In the genomic region with DNA sequence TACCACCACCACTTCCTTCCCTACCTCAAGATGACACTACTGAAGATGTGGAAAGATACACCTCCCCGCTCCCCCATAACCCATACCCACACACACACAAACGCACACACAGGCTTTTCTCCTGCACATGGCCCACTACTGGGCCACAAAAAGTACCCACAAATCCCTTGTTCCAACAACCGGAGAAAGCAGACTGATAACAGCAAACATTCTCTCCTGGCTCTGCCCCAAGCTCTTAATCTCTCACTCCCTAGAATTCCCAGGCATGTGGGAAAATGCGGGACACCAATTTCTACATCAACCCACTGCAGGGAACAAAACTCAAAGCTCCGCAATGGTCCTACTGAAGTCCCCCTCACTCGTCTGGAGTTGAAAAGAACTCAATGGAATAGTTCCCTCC, we compare ENCODE assay signal across 1 cellular context.
TF ChIP-seq lines count a peak whose summit lies in the region.

No MANE protein-coding gene starts in this region.

TF ChIP-seq in K562, 482 proteins besides CTCF, POLR2A, EP300 and RAD21:
- TF ChIP-seq, protein P1, sequence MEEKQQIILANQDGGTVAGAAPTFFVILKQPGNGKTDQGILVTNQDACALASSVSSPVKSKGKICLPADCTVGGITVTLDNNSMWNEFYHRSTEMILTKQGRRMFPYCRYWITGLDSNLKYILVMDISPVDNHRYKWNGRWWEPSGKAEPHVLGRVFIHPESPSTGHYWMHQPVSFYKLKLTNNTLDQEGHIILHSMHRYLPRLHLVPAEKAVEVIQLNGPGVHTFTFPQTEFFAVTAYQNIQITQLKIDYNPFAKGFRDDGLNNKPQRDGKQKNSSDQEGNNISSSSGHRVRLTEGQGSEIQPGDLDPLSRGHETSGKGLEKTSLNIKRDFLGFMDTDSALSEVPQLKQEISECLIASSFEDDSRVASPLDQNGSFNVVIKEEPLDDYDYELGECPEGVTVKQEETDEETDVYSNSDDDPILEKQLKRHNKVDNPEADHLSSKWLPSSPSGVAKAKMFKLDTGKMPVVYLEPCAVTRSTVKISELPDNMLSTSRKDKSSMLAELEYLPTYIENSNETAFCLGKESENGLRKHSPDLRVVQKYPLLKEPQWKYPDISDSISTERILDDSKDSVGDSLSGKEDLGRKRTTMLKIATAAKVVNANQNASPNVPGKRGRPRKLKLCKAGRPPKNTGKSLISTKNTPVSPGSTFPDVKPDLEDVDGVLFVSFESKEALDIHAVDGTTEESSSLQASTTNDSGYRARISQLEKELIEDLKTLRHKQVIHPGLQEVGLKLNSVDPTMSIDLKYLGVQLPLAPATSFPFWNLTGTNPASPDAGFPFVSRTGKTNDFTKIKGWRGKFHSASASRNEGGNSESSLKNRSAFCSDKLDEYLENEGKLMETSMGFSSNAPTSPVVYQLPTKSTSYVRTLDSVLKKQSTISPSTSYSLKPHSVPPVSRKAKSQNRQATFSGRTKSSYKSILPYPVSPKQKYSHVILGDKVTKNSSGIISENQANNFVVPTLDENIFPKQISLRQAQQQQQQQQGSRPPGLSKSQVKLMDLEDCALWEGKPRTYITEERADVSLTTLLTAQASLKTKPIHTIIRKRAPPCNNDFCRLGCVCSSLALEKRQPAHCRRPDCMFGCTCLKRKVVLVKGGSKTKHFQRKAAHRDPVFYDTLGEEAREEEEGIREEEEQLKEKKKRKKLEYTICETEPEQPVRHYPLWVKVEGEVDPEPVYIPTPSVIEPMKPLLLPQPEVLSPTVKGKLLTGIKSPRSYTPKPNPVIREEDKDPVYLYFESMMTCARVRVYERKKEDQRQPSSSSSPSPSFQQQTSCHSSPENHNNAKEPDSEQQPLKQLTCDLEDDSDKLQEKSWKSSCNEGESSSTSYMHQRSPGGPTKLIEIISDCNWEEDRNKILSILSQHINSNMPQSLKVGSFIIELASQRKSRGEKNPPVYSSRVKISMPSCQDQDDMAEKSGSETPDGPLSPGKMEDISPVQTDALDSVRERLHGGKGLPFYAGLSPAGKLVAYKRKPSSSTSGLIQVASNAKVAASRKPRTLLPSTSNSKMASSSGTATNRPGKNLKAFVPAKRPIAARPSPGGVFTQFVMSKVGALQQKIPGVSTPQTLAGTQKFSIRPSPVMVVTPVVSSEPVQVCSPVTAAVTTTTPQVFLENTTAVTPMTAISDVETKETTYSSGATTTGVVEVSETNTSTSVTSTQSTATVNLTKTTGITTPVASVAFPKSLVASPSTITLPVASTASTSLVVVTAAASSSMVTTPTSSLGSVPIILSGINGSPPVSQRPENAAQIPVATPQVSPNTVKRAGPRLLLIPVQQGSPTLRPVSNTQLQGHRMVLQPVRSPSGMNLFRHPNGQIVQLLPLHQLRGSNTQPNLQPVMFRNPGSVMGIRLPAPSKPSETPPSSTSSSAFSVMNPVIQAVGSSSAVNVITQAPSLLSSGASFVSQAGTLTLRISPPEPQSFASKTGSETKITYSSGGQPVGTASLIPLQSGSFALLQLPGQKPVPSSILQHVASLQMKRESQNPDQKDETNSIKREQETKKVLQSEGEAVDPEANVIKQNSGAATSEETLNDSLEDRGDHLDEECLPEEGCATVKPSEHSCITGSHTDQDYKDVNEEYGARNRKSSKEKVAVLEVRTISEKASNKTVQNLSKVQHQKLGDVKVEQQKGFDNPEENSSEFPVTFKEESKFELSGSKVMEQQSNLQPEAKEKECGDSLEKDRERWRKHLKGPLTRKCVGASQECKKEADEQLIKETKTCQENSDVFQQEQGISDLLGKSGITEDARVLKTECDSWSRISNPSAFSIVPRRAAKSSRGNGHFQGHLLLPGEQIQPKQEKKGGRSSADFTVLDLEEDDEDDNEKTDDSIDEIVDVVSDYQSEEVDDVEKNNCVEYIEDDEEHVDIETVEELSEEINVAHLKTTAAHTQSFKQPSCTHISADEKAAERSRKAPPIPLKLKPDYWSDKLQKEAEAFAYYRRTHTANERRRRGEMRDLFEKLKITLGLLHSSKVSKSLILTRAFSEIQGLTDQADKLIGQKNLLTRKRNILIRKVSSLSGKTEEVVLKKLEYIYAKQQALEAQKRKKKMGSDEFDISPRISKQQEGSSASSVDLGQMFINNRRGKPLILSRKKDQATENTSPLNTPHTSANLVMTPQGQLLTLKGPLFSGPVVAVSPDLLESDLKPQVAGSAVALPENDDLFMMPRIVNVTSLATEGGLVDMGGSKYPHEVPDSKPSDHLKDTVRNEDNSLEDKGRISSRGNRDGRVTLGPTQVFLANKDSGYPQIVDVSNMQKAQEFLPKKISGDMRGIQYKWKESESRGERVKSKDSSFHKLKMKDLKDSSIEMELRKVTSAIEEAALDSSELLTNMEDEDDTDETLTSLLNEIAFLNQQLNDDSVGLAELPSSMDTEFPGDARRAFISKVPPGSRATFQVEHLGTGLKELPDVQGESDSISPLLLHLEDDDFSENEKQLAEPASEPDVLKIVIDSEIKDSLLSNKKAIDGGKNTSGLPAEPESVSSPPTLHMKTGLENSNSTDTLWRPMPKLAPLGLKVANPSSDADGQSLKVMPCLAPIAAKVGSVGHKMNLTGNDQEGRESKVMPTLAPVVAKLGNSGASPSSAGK (IDR thresholded peaks at IDR 0.05) = peak; percentile 46; the same call in 1 of the 2 replicates
- TF ChIP-seq RBM14 (IDR thresholded peaks at IDR 0.05; ENCODE audit: borderline replicate concordance, insufficient read depth, low read depth, low read length) (no peak), ZNF77 (CRISPR knock-in tag; IDR thresholded peaks at IDR 0.05) (no peak), HNRNPK (IDR thresholded peaks at IDR 0.05; ENCODE audit: low read depth, low read length, poor library complexity, severe bottlenecking) (no peak), ELF2 (CRISPR knock-in tag; IDR thresholded peaks at IDR 0.05) (0 out of 2 replicates have a peak, but pooled peaks have one; percentile 17), PTRF (tag; IDR thresholded peaks at IDR 0.05) (no peak), ZBTB17 (CRISPR knock-in tag; IDR thresholded peaks at IDR 0.05) (no peak), ZNF133 (CRISPR knock-in tag; IDR thresholded peaks at IDR 0.05) (no peak), CTBP1 (IDR thresholded peaks at IDR 0.05; ENCODE audit: borderline replicate concordance) (peak; percentile 40; the same call in 1 of the 2 replicates), FOXA3 (CRISPR knock-in tag; conservative IDR thresholded peaks at IDR 0.05 in 1 of 2, IDR thresholded peaks at IDR 0.05 in 1 of 2) (no peak), NFIC (IDR thresholded peaks at IDR 0.05) (peak; percentile 41), DPF2 (IDR thresholded peaks at IDR 0.05) (peak; percentile 13; the same call in 1 of the 2 replicates), GTF2E2 (tag; IDR thresholded peaks at IDR 0.05) (0 out of 2 replicates have a peak, but pooled peaks have one; percentile 25), ZNF311 (CRISPR knock-in tag; IDR thresholded peaks at IDR 0.05) (no peak), HDAC1 (IDR thresholded peaks at IDR 0.05) (0 out of 4 replicates have a peak, but pooled peaks of 1 of the 2 experiments have one; percentile 21), RBM15 (IDR thresholded peaks at IDR 0.05; ENCODE audit: insufficient read depth, low read length) (no peak), KHSRP (IDR thresholded peaks at IDR 0.05) (no peak), C11orf30 (IDR thresholded peaks at IDR 0.05; ENCODE audit: low read depth) (no peak)
- TF ChIP-seq, protein P2, sequence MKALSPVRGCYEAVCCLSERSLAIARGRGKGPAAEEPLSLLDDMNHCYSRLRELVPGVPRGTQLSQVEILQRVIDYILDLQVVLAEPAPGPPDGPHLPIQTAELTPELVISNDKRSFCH (CRISPR knock-in tag; IDR thresholded peaks at IDR 0.05) = no peak
- TF ChIP-seq, protein P2 (tag; IDR thresholded peaks at IDR 0.05) = no peak
- TF ChIP-seq, protein P3, sequence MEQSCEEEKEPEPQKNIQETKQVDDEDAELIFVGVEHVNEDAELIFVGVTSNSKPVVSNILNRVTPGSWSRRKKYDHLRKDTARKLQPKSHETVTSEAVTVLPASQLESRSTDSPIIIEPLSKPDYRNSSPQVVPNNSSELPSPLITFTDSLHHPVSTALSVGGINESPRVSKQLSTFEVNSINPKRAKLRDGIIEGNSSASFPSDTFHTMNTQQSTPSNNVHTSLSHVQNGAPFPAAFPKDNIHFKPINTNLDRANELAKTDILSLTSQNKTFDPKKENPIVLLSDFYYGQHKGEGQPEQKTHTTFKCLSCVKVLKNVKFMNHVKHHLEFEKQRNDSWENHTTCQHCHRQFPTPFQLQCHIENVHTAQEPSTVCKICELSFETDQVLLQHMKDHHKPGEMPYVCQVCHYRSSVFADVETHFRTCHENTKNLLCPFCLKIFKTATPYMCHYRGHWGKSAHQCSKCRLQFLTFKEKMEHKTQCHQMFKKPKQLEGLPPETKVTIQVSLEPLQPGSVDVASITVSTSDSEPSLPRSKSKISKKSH (CRISPR knock-in tag; IDR thresholded peaks at IDR 0.05) = no peak
